Comparison of ENCODE assay signal across 11 cellular contexts in genomic region chr14:36901846-36902245, GRCh38.
"Had no signal": no experiment of that assay in that cellular context is flagged by ENCODE, and none has a peak within 500 bp of the region (broad histone marks: within the 10 kb centered on the region; RNA-seq: fewer than 3 reads in every experiment).

No MANE protein-coding gene starts in this region.

- H3K36me3 Mint-ChIP-seq: activated naive CD4-positive, alpha-beta T cell treated with anti-CD3 and anti-CD28 coated beads, Interleukin-2, amount 50 U/mL, for 24 hours had no signal

- H3K27me3 Mint-ChIP-seq: activated naive CD4-positive, alpha-beta T cell treated with anti-CD3 and anti-CD28 coated beads, Interleukin-2, amount 50 U/mL, for 24 hours had no signal

- H3K36me3 ChIP-seq: gastrocnemius medialis had no signal

- H3K4me3 ChIP-seq: dorsolateral prefrontal cortex, gastrocnemius medialis had no signal

- H3K9me3 ChIP-seq: gastrocnemius medialis had no signal

- ATAC-seq: gastrocnemius medialis, left ventricle myocardium superior had no signal

- H3K9me3 Mint-ChIP-seq: activated naive CD4-positive, alpha-beta T cell treated with anti-CD3 and anti-CD28 coated beads, Interleukin-2, amount 50 U/mL, for 24 hours had no signal

- H3K27ac ChIP-seq: dorsolateral prefrontal cortex, gastrocnemius medialis had no signal

- H3K4me1 Mint-ChIP-seq: activated naive CD4-positive, alpha-beta T cell treated with anti-CD3 and anti-CD28 coated beads, Interleukin-2, amount 50 U/mL, for 24 hours had no signal

- H3K4me1 ChIP-seq: gastrocnemius medialis had no signal

- H3K27me3 ChIP-seq: gastrocnemius medialis had no signal

- DNase-seq: activated CD4-positive, alpha-beta T cell treated with anti-CD3 and anti-CD28 coated beads, Interleukin-2, amount 50 U/mL, for 1 hour; activated CD4-positive, CD25-positive, alpha-beta regulatory T cell; activated T-cell treated with anti-CD3 and anti-CD28 coated beads for 4 hours; amygdala; dorsolateral prefrontal cortex; gastrocnemius medialis; kidney; left ventricle myocardium superior; stimulated activated CD4-positive, alpha-beta T cell treated with anti-CD3 and anti-CD28 coated beads, Interleukin-4, amount 100 ng/mL, for 4 hours had no signal

- H3K4me3 Mint-ChIP-seq: activated naive CD4-positive, alpha-beta T cell treated with anti-CD3 and anti-CD28 coated beads, Interleukin-2, amount 50 U/mL, for 24 hours; T-helper 1 cell treated with Interleukin-12 subunit alpha and Interleukin-12 subunit beta and Interleukin-4 antibody, amounts not matched to agents 30 μg/mL and 1 μg/mL, for 36 hours had no signal

- H3K27ac Mint-ChIP-seq: activated naive CD4-positive, alpha-beta T cell treated with anti-CD3 and anti-CD28 coated beads, Interleukin-2, amount 50 U/mL, for 24 hours; T-helper 1 cell treated with Interleukin-12 subunit alpha and Interleukin-12 subunit beta and Interleukin-4 antibody, amounts not matched to agents 30 μg/mL and 1 μg/mL, for 36 hours had no signal
